16 cellular contexts compared by ENCODE assay signal in the genomic region with DNA sequence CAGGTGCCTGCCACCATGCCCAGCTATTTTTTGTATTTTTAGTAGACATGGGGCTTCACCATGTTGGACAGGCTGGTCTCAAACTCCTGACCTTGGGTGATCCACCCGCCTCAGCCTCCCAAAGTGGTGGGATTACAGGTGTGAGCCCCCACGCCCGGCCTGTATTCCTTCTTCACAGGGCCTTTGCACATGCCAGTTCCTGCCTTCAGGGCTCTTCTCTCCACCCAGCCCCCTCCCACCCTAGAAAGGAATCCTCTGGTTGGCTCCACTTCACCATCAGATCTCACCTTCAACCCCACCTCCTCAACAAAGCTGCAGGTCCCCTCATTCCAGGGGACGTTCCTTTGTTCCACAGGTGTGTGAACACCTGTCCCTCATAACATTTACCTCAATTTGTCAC. TPM values are rescaled to one million over a fixed set of nuclear protein-coding genes. Genes with fewer than 3 reads are reported as not detected.
A peak's percentile ranks its signal among the peaks of the same experiment; 100 is the strongest.
DNase-seq lines count a peak whose midpoint lies in the region; ATAC-seq and TF ChIP-seq lines count a peak whose summit lies in the region.
"Had no signal": no experiment of that assay in that cellular context is flagged by ENCODE, and none has a peak within 500 bp of the region (broad histone marks: within the 10 kb centered on the region; RNA-seq: fewer than 3 reads in every experiment).

No MANE protein-coding gene starts in this region.

- H3K27me3 ChIP-seq in endodermal cell (ENCODE audit: control insufficient read depth, insufficient read depth, low read length, poor library complexity, severe bottlenecking) = no peaks in the 10 kb centered on the region
- H3K27me3 ChIP-seq: Peyer's patch, thyroid gland had no signal

- H3K9ac ChIP-seq in endodermal cell (ENCODE audit: extremely low read depth, low read length, poor library complexity, severe bottlenecking) = no peak overlapping the region

- no peaks in the 10 kb centered on the region for H3K4me1 ChIP-seq in endodermal cell (ENCODE audit: control insufficient read depth, insufficient read depth, low read length)

- DNase-seq in activated T-cell treated with anti-CD3 and anti-CD28 coated beads, Interleukin-2, amount 50 U/mL, for 72 hours = no peak
- DNase-seq in activated T-cell treated with anti-CD3 and anti-CD28 coated beads, Interleukin-2, amount 50 U/mL, for 48 hours = no peak
- no peak for DNase-seq in RWPE1 (ENCODE audit: low spot score)
- no peak for DNase-seq in endodermal cell
- no peak for DNase-seq in stimulated activated naive B cell treated with anti-CD40 and anti-IgM and Interleukin-4, amounts not matched to agents 10 μg/mL and 1 μg/mL and 100 μg/mL, for 72 hours
- DNase-seq in pons (ENCODE audit: low spot score) = no peak
- DNase-seq: activated CD4-positive, CD25-positive, alpha-beta regulatory T cell; AML-193; aorta; erythroblast; NCI-H2029 treated with DMSO at 0.1 percent for 48 hours; occipital lobe; Peyer's patch; thyroid gland had no signal

- H3K27ac Mint-ChIP-seq in activated T-cell treated with anti-CD3 and anti-CD28 coated beads, Interleukin-2, amount 50 U/mL, for 72 hours = peak overlapping the region; percentile 75
- no peak overlapping the region for H3K27ac Mint-ChIP-seq in endodermal cell
- peak overlapping the region; percentile 74 for H3K27ac Mint-ChIP-seq in stimulated activated naive B cell treated with anti-CD40 and anti-IgM and Interleukin-4, amounts not matched to agents 10 μg/mL and 1 μg/mL and 100 μg/mL, for 72 hours

- no peak overlapping the region for H3K4me3 ChIP-seq in endodermal cell (ENCODE audit: low read length)

- CTCF ChIA-PET in RWPE1 (lab: Yijun Ruan, JAX) = no interaction called here

- POLR2A ChIA-PET in RWPE1 (lab: Yijun Ruan, JAX; ENCODE audit: low non-redundant PET) = no interaction called here

- H3K9me3 ChIP-seq in endodermal cell (ENCODE audit: control insufficient read depth, low read length) = no peaks in the 10 kb centered on the region
- H3K9me3 ChIP-seq: Peyer's patch, thyroid gland had no signal

- no peaks in the 10 kb centered on the region for H3K9me3 Mint-ChIP-seq in activated T-cell treated with anti-CD3 and anti-CD28 coated beads, Interleukin-2, amount 50 U/mL, for 72 hours
- no peaks in the 10 kb centered on the region for H3K9me3 Mint-ChIP-seq in endodermal cell
- H3K9me3 Mint-ChIP-seq in stimulated activated naive B cell treated with anti-CD40 and anti-IgM and Interleukin-4, amounts not matched to agents 10 μg/mL and 1 μg/mL and 100 μg/mL, for 72 hours = no peaks in the 10 kb centered on the region

- ATAC-seq in activated T-cell treated with anti-CD3 and anti-CD28 coated beads, Interleukin-2, amount 50 U/mL, for 72 hours (replicated peaks in 1 of 2) = no peak
- ATAC-seq in stimulated activated naive B cell treated with anti-CD40 and anti-IgM and Interleukin-4, amounts not matched to agents 10 μg/mL and 1 μg/mL and 100 μg/mL, for 72 hours (replicated peaks) = no peak
- no peak for ATAC-seq in HG02938 (IDR thresholded peaks at IDR 0.05; ENCODE audit: unreplicated experiment)
- no peak for ATAC-seq in HG03457 (IDR thresholded peaks at IDR 0.05; ENCODE audit: unreplicated experiment)

- H3K27ac ChIP-seq in RWPE1 (peak overlapping the region; percentile 81; the same call in 1 of the 2 replicates), endodermal cell (ENCODE audit: low read depth, low read length) (no peak overlapping the region)
- H3K27ac ChIP-seq: Peyer's patch, thyroid gland had no signal

- peaks cover 46% of the 10 kb centered on the region for H3K4me1 Mint-ChIP-seq in activated T-cell treated with anti-CD3 and anti-CD28 coated beads, Interleukin-2, amount 50 U/mL, for 72 hours (ENCODE audit: low read depth)
- peaks cover 25% of the 10 kb centered on the region for H3K4me1 Mint-ChIP-seq in endodermal cell
- H3K4me1 Mint-ChIP-seq in stimulated activated naive B cell treated with anti-CD40 and anti-IgM and Interleukin-4, amounts not matched to agents 10 μg/mL and 1 μg/mL and 100 μg/mL, for 72 hours = peaks cover 36 to 57% of the 10 kb centered on the region in 2 donors

- no peaks in the 10 kb centered on the region for H3K27me3 Mint-ChIP-seq in activated T-cell treated with anti-CD3 and anti-CD28 coated beads, Interleukin-2, amount 50 U/mL, for 72 hours (ENCODE audit: low read depth)
- peaks cover 6% of the 10 kb centered on the region for H3K27me3 Mint-ChIP-seq in endodermal cell (ENCODE audit: insufficient read depth)
- H3K27me3 Mint-ChIP-seq in stimulated activated naive B cell treated with anti-CD40 and anti-IgM and Interleukin-4, amounts not matched to agents 10 μg/mL and 1 μg/mL and 100 μg/mL, for 72 hours = no peaks in the 10 kb centered on the region

- peaks cover 14% of the 10 kb centered on the region for H3K36me3 ChIP-seq in endodermal cell (ENCODE audit: control insufficient read depth, insufficient read depth, low read length)
- H3K36me3 ChIP-seq: Peyer's patch, thyroid gland had no signal

- TF ChIP-seq CTCF in RWPE1 (conservative IDR thresholded peaks at IDR 0.05; ENCODE audit: low read depth) (no peak), endodermal cell (conservative IDR thresholded peaks at IDR 0.05) (no peak)

- peak overlapping the region; percentile 98 to 100 for H3K4me3 Mint-ChIP-seq in activated T-cell treated with anti-CD3 and anti-CD28 coated beads, Interleukin-2, amount 50 U/mL, for 72 hours
- peak overlapping the region; percentile 88 for H3K4me3 Mint-ChIP-seq in endodermal cell
- H3K4me3 Mint-ChIP-seq in stimulated activated naive B cell treated with anti-CD40 and anti-IgM and Interleukin-4, amounts not matched to agents 10 μg/mL and 1 μg/mL and 100 μg/mL, for 72 hours = peak overlapping the region; percentile 97

- WGBS in endodermal cell (ENCODE audit: insufficient coverage in 1 of 2, insufficient read length in 1 of 2), 2 experiments = 93 to 100% methylated on average over 1 to 4 of the region's 4 CpGs

- H3K36me3 Mint-ChIP-seq in activated T-cell treated with anti-CD3 and anti-CD28 coated beads, Interleukin-2, amount 50 U/mL, for 72 hours (ENCODE audit: insufficient read depth in 2 of 2) = peaks cover 1 to 3% of the 10 kb centered on the region in 2 donors
- peaks cover 22% of the 10 kb centered on the region for H3K36me3 Mint-ChIP-seq in endodermal cell (ENCODE audit: low read depth)
- H3K36me3 Mint-ChIP-seq in stimulated activated naive B cell treated with anti-CD40 and anti-IgM and Interleukin-4, amounts not matched to agents 10 μg/mL and 1 μg/mL and 100 μg/mL, for 72 hours = peaks cover 19 to 42% of the 10 kb centered on the region in 2 donors

RNA-seq across cellular contexts. Expression of gene POLR3H, which starts 2.0 kb away (rescaled TPM):
- 10 to 100 TPM; 11.6 to 15.6 TPM for total RNA-seq in activated T-cell treated with anti-CD3 and anti-CD28 coated beads, Interleukin-2, amount 50 U/mL, for 72 hours
- 10 to 100 TPM; 30.1 to 32.6 TPM for total RNA-seq in endodermal cell
- polyA plus RNA-seq in endodermal cell (2013, experiment 1 of 2) = 19.1 TPM
- polyA plus RNA-seq in endodermal cell (2013, experiment 2 of 2) = 20.1 TPM

RNA-seq across cellular contexts. Expression of gene CSDC2, which starts 18.6 kb away (rescaled TPM):
- total RNA-seq in activated T-cell treated with anti-CD3 and anti-CD28 coated beads, Interleukin-2, amount 50 U/mL, for 72 hours = not detected
- under 1 TPM; 0.27 to 0.90 TPM for total RNA-seq in endodermal cell
- polyA plus RNA-seq in endodermal cell (2013, experiment 1 of 2) = 4.9 TPM
- polyA plus RNA-seq in endodermal cell (2013, experiment 2 of 2) = 4.2 TPM

RNA-seq across cellular contexts. Expression of gene PMM1, which starts 47.4 kb away (rescaled TPM):
- 10 to 100 TPM; 84.3 to 86.2 TPM for total RNA-seq in activated T-cell treated with anti-CD3 and anti-CD28 coated beads, Interleukin-2, amount 50 U/mL, for 72 hours
- 10 to 100 TPM; 19.0 to 32.3 TPM for total RNA-seq in endodermal cell
- polyA plus RNA-seq in endodermal cell (2013, experiment 1 of 2) = 25.3 TPM
- 26.0 TPM for polyA plus RNA-seq in endodermal cell (2013, experiment 2 of 2)
